ENCODE assay signal across 2 cellular contexts in the genomic region with DNA sequence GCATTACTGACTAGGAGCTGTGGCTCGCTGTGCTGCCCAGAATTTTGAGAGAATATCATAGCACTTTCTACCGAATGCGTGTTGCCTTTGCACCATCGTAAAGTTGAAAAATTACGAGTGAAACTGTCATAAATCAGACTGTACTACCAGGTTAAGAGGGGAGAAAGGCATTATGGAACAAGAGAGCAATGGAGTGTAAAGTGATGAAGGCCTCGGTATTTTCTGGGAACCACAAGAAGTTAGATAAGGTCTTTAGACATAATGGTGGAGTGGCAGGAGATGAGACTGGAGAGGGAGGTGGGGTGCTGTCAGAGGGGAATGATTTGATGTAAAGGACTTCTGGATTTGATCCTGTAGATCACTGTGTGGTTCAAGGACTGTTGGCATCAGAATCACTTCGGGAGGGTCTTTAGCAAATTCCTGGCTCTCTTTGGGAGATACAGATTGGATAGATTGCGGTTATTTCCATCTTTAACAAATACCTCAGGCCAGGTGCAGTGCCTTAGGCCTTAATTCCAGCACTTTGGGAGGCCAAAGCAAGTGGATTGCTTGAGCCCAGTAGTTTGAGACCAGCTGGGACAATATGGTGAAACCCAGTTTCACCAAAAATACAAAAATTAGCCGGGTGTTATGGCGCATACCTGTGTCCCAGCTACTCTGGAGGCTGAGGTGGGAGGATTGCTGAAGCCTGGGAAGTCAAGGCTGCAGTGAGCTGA.
A peak's percentile ranks its signal among the peaks of the same experiment; 100 is the strongest.
TF ChIP-seq lines count a peak whose summit lies in the region.

No MANE protein-coding gene starts in this region.

TF ChIP-seq in HCT116, 20 proteins besides CTCF, POLR2A, EP300 and RAD21:
- TF ChIP-seq YY1 (IDR thresholded peaks at IDR 0.05; ENCODE audit: extremely low read depth, insufficient replicate concordance, low read depth, low read length) (no peak), ELF1 (IDR thresholded peaks at IDR 0.05; ENCODE audit: borderline replicate concordance, low read depth) (no peak), ZFX (IDR thresholded peaks at IDR 0.05) (no peak), TCF7L2 (IDR thresholded peaks at IDR 0.05; ENCODE audit: borderline replicate concordance, extremely low read depth, insufficient read depth, insufficient read length) (no peak), ZNF274 (IDR thresholded peaks at IDR 0.05; ENCODE audit: low read depth, low read length) (no peak), CBX3 (IDR thresholded peaks at IDR 0.05; ENCODE audit: low read depth) (no peak), EZH2phosphoT487 (IDR thresholded peaks at IDR 0.05; ENCODE audit: borderline replicate concordance) (no peak), EGR1 (IDR thresholded peaks at IDR 0.05; ENCODE audit: low read depth) (no peak), SIN3A (IDR thresholded peaks at IDR 0.05; ENCODE audit: low read depth) (no peak), SP1 (IDR thresholded peaks at IDR 0.05; ENCODE audit: low read depth) (no peak), CEBPB (IDR thresholded peaks at IDR 0.05; ENCODE audit: low read depth) (no peak), SRF (IDR thresholded peaks at IDR 0.05; ENCODE audit: low read depth) (no peak), EZH2 (IDR thresholded peaks at IDR 0.05) (no peak), JUND (IDR thresholded peaks at IDR 0.05) (no peak)
- TF ChIP-seq, protein P1, sequence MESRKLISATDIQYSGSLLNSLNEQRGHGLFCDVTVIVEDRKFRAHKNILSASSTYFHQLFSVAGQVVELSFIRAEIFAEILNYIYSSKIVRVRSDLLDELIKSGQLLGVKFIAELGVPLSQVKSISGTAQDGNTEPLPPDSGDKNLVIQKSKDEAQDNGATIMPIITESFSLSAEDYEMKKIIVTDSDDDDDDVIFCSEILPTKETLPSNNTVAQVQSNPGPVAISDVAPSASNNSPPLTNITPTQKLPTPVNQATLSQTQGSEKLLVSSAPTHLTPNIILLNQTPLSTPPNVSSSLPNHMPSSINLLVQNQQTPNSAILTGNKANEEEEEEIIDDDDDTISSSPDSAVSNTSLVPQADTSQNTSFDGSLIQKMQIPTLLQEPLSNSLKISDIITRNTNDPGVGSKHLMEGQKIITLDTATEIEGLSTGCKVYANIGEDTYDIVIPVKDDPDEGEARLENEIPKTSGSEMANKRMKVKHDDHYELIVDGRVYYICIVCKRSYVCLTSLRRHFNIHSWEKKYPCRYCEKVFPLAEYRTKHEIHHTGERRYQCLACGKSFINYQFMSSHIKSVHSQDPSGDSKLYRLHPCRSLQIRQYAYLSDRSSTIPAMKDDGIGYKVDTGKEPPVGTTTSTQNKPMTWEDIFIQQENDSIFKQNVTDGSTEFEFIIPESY (IDR thresholded peaks at IDR 0.05; ENCODE audit: extremely low read depth, insufficient replicate concordance, low read length) = no peak
- TF ChIP-seq, protein P2, sequence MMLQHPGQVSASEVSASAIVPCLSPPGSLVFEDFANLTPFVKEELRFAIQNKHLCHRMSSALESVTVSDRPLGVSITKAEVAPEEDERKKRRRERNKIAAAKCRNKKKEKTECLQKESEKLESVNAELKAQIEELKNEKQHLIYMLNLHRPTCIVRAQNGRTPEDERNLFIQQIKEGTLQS (IDR thresholded peaks at IDR 0.05) = no peak
- TF ChIP-seq, protein P3, sequence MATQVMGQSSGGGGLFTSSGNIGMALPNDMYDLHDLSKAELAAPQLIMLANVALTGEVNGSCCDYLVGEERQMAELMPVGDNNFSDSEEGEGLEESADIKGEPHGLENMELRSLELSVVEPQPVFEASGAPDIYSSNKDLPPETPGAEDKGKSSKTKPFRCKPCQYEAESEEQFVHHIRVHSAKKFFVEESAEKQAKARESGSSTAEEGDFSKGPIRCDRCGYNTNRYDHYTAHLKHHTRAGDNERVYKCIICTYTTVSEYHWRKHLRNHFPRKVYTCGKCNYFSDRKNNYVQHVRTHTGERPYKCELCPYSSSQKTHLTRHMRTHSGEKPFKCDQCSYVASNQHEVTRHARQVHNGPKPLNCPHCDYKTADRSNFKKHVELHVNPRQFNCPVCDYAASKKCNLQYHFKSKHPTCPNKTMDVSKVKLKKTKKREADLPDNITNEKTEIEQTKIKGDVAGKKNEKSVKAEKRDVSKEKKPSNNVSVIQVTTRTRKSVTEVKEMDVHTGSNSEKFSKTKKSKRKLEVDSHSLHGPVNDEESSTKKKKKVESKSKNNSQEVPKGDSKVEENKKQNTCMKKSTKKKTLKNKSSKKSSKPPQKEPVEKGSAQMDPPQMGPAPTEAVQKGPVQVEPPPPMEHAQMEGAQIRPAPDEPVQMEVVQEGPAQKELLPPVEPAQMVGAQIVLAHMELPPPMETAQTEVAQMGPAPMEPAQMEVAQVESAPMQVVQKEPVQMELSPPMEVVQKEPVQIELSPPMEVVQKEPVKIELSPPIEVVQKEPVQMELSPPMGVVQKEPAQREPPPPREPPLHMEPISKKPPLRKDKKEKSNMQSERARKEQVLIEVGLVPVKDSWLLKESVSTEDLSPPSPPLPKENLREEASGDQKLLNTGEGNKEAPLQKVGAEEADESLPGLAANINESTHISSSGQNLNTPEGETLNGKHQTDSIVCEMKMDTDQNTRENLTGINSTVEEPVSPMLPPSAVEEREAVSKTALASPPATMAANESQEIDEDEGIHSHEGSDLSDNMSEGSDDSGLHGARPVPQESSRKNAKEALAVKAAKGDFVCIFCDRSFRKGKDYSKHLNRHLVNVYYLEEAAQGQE (IDR thresholded peaks at IDR 0.05; ENCODE audit: low read depth) = no peak

TF ChIP-seq in K562, 482 proteins besides CTCF, POLR2A, EP300 and RAD21 (continues in another document):
- TF ChIP-seq ZNF41 (CRISPR knock-in tag; conservative IDR thresholded peaks at IDR 0.05) (no peak), CBX8 (IDR thresholded peaks at IDR 0.05; ENCODE audit: borderline replicate concordance, extremely low read depth, low read depth, low read length, poor library complexity, severe bottlenecking) (no peak), HDAC1 (IDR thresholded peaks at IDR 0.05) (peak in 1 of 2 experiments; percentile 16; a peak in 1 of 4 replicates), MTA2 (IDR thresholded peaks at IDR 0.05; ENCODE audit: low read depth) (no peak), NR2C1 (IDR thresholded peaks at IDR 0.05) (no peak), NR2C1 (tag; IDR thresholded peaks at IDR 0.05) (no peak), SMAD3 (CRISPR knock-in tag; conservative IDR thresholded peaks at IDR 0.05) (no peak), KHSRP (IDR thresholded peaks at IDR 0.05) (no peak), ADNP (tag; IDR thresholded peaks at IDR 0.05) (no peak), SP2 (IDR thresholded peaks at IDR 0.05; ENCODE audit: extremely low read depth, low read depth, low read length, poor library complexity, severe bottlenecking) (no peak), CBX3 (IDR thresholded peaks at IDR 0.05; ENCODE audit: borderline replicate concordance in 1 of 2, low read length in 2 of 2) (no peak), TAF15 (IDR thresholded peaks at IDR 0.05; ENCODE audit: low read depth, low read length) (no peak), ZNF717 (CRISPR knock-in tag; IDR thresholded peaks at IDR 0.05) (no peak), KDM1A (IDR thresholded peaks at IDR 0.05) (0 out of 4 replicates have a peak, but pooled peaks of 1 of the 2 experiments have one; percentile 8), TAL1 (IDR thresholded peaks at IDR 0.05) (no peak), HNRNPH1 (optimal IDR thresholded peaks at IDR 0.05; ENCODE audit: low read depth, low read length) (no peak), ZNF316 (IDR thresholded peaks at IDR 0.05) (no peak), GTF2F1 (IDR thresholded peaks at IDR 0.05; ENCODE audit: low read depth, low read length) (no peak), NFIC (IDR thresholded peaks at IDR 0.05) (no peak), ZNF282 (CRISPR knock-in tag; IDR thresholded peaks at IDR 0.05) (no peak), ARNT (IDR thresholded peaks at IDR 0.05) (no peak), BDP1 (IDR thresholded peaks at IDR 0.05; ENCODE audit: insufficient read depth, insufficient read length) (no peak), PHB (CRISPR knock-in tag; IDR thresholded peaks at IDR 0.05) (no peak), TARDBP (IDR thresholded peaks at IDR 0.05) (no peak), CHD1 (IDR thresholded peaks at IDR 0.05; ENCODE audit: low read length) (no peak)
- TF ChIP-seq, protein P4, sequence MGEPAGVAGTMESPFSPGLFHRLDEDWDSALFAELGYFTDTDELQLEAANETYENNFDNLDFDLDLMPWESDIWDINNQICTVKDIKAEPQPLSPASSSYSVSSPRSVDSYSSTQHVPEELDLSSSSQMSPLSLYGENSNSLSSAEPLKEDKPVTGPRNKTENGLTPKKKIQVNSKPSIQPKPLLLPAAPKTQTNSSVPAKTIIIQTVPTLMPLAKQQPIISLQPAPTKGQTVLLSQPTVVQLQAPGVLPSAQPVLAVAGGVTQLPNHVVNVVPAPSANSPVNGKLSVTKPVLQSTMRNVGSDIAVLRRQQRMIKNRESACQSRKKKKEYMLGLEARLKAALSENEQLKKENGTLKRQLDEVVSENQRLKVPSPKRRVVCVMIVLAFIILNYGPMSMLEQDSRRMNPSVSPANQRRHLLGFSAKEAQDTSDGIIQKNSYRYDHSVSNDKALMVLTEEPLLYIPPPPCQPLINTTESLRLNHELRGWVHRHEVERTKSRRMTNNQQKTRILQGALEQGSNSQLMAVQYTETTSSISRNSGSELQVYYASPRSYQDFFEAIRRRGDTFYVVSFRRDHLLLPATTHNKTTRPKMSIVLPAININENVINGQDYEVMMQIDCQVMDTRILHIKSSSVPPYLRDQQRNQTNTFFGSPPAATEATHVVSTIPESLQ (CRISPR knock-in tag; IDR thresholded peaks at IDR 0.05) = no peak
- TF ChIP-seq, protein P5, sequence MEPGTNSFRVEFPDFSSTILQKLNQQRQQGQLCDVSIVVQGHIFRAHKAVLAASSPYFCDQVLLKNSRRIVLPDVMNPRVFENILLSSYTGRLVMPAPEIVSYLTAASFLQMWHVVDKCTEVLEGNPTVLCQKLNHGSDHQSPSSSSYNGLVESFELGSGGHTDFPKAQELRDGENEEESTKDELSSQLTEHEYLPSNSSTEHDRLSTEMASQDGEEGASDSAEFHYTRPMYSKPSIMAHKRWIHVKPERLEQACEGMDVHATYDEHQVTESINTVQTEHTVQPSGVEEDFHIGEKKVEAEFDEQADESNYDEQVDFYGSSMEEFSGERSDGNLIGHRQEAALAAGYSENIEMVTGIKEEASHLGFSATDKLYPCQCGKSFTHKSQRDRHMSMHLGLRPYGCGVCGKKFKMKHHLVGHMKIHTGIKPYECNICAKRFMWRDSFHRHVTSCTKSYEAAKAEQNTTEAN (CRISPR knock-in tag; IDR thresholded peaks at IDR 0.05) = no peak
- TF ChIP-seq, protein P6, sequence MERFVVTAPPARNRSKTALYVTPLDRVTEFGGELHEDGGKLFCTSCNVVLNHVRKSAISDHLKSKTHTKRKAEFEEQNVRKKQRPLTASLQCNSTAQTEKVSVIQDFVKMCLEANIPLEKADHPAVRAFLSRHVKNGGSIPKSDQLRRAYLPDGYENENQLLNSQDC (CRISPR knock-in tag; IDR thresholded peaks at IDR 0.05) = no peak
- TF ChIP-seq, protein P7, sequence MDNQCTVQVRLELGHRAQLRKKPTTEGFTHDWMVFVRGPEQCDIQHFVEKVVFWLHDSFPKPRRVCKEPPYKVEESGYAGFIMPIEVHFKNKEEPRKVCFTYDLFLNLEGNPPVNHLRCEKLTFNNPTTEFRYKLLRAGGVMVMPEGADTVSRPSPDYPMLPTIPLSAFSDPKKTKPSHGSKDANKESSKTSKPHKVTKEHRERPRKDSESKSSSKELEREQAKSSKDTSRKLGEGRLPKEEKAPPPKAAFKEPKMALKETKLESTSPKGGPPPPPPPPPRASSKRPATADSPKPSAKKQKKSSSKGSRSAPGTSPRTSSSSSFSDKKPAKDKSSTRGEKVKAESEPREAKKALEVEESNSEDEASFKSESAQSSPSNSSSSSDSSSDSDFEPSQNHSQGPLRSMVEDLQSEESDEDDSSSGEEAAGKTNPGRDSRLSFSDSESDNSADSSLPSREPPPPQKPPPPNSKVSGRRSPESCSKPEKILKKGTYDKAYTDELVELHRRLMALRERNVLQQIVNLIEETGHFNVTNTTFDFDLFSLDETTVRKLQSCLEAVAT (IDR thresholded peaks at IDR 0.05) = peak in 1 of 2 experiments; percentile 42; a peak in 1 of 4 replicates
- TF ChIP-seq, protein P8, sequence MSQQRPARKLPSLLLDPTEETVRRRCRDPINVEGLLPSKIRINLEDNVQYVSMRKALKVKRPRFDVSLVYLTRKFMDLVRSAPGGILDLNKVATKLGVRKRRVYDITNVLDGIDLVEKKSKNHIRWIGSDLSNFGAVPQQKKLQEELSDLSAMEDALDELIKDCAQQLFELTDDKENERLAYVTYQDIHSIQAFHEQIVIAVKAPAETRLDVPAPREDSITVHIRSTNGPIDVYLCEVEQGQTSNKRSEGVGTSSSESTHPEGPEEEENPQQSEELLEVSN (IDR thresholded peaks at IDR 0.05; ENCODE audit: borderline replicate concordance in 1 of 2, extremely low read depth in 1 of 2, insufficient read depth in 1 of 2, insufficient read length in 1 of 2, low read depth in 1 of 2, low read length in 1 of 2, poor library complexity in 1 of 2, severe bottlenecking in 1 of 2) = no peak
- TF ChIP-seq, protein P9, sequence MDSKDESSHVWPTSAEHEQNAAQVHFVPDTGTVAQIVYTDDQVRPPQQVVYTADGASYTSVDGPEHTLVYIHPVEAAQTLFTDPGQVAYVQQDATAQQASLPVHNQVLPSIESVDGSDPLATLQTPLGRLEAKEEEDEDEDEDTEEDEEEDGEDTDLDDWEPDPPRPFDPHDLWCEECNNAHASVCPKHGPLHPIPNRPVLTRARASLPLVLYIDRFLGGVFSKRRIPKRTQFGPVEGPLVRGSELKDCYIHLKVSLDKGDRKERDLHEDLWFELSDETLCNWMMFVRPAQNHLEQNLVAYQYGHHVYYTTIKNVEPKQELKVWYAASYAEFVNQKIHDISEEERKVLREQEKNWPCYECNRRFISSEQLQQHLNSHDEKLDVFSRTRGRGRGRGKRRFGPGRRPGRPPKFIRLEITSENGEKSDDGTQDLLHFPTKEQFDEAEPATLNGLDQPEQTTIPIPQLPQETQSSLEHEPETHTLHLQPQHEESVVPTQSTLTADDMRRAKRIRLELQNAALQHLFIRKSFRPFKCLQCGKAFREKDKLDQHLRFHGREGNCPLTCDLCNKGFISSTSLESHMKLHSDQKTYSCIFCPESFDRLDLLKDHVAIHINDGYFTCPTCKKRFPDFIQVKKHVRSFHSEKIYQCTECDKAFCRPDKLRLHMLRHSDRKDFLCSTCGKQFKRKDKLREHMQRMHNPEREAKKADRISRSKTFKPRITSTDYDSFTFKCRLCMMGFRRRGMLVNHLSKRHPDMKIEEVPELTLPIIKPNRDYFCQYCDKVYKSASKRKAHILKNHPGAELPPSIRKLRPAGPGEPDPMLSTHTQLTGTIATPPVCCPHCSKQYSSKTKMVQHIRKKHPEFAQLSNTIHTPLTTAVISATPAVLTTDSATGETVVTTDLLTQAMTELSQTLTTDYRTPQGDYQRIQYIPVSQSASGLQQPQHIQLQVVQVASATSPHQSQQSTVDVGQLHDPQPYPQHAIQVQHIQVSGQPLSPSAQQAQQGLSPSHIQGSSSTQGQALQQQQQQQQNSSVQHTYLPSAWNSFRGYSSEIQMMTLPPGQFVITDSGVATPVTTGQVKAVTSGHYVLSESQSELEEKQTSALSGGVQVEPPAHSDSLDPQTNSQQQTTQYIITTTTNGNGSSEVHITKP (IDR thresholded peaks at IDR 0.05; ENCODE audit: partially characterized antibody) = peak; percentile 75
